1 cellular context compared by ENCODE assay signal in the genomic region with DNA sequence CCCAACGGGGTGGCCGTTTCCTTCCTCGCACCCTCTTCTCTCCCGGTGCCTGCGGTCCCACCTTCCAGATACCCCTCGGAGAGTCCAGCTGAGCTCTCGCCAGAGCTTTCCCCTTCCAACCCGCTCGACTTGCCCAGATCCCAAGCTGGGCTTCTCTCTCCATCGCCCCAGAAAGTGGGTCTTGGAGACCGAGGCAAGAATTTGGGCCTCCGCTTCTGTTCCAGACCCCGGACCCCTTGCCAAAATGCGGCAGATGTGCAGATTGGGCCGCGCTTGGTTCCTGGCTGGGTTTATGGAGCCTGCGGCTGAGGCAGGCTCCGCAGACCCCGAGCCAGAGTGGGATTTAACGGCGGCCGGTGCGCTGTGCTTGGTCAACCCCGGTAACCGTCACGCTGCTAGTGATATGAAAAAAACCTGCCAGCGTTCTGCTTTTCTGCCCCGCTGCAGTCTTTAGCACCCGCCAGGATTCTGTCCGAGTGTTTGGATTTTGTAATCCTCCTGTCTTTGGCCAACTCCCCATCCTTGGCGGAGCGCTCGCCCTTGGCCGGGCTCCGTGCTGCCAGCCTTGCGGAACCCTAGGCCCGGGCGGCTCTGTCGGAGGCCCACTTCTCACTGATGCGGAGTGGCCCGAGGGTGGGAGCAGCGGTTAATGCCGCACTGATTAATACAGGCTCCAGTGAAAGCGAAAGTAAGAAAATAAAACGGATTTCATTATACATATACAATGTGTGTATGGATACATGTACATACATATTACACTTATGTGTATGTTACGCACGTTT.
TF ChIP-seq lines count a peak whose summit lies in the region.

No MANE protein-coding gene starts in this region.

TF ChIP-seq in IMR-90, 13 proteins besides CTCF, POLR2A, EP300 and RAD21:
- no peak for TF ChIP-seq RFX5 (IDR thresholded peaks at IDR 0.05; ENCODE audit: low read depth, low read length)
- 0 out of 2 replicates have a peak, but pooled peaks have one; percentile 4 for TF ChIP-seq MAZ (IDR thresholded peaks at IDR 0.05; ENCODE audit: borderline replicate concordance, low read depth, low read length)
- TF ChIP-seq MAFK (IDR thresholded peaks at IDR 0.05; ENCODE audit: low read depth, low read length) = no peak
- TF ChIP-seq, protein P1, sequence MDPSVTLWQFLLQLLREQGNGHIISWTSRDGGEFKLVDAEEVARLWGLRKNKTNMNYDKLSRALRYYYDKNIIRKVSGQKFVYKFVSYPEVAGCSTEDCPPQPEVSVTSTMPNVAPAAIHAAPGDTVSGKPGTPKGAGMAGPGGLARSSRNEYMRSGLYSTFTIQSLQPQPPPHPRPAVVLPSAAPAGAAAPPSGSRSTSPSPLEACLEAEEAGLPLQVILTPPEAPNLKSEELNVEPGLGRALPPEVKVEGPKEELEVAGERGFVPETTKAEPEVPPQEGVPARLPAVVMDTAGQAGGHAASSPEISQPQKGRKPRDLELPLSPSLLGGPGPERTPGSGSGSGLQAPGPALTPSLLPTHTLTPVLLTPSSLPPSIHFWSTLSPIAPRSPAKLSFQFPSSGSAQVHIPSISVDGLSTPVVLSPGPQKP (IDR thresholded peaks at IDR 0.05; ENCODE audit: borderline replicate concordance, low read depth, low read length) = no peak
- no peak for TF ChIP-seq BHLHE40 (IDR thresholded peaks at IDR 0.05; ENCODE audit: low read depth, low read length)
